1 cellular context compared by ENCODE assay signal in the genomic region with DNA sequence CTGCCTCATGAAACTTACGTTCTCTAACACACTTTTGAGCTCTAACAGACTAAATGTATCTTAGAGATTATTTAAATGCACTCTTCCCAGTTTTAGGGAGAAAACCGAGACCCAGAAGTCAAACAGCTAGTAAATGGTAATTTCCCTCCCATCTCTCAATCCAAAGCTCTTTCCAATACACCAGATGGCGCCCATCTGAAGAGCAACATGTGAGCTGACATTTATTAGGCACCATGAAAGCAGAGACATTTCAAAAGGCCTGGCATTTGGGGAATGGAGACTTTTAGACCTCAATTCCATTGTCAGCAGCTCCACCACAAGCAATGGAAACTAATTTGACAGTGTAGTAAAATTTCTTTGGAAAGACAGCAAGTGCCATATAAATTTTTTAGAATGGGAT.
TF ChIP-seq lines count a peak whose summit lies in the region.

No MANE protein-coding gene starts in this region.

TF ChIP-seq in GM23338, 12 proteins besides CTCF, POLR2A, EP300 and RAD21:
- TF ChIP-seq, protein P1, sequence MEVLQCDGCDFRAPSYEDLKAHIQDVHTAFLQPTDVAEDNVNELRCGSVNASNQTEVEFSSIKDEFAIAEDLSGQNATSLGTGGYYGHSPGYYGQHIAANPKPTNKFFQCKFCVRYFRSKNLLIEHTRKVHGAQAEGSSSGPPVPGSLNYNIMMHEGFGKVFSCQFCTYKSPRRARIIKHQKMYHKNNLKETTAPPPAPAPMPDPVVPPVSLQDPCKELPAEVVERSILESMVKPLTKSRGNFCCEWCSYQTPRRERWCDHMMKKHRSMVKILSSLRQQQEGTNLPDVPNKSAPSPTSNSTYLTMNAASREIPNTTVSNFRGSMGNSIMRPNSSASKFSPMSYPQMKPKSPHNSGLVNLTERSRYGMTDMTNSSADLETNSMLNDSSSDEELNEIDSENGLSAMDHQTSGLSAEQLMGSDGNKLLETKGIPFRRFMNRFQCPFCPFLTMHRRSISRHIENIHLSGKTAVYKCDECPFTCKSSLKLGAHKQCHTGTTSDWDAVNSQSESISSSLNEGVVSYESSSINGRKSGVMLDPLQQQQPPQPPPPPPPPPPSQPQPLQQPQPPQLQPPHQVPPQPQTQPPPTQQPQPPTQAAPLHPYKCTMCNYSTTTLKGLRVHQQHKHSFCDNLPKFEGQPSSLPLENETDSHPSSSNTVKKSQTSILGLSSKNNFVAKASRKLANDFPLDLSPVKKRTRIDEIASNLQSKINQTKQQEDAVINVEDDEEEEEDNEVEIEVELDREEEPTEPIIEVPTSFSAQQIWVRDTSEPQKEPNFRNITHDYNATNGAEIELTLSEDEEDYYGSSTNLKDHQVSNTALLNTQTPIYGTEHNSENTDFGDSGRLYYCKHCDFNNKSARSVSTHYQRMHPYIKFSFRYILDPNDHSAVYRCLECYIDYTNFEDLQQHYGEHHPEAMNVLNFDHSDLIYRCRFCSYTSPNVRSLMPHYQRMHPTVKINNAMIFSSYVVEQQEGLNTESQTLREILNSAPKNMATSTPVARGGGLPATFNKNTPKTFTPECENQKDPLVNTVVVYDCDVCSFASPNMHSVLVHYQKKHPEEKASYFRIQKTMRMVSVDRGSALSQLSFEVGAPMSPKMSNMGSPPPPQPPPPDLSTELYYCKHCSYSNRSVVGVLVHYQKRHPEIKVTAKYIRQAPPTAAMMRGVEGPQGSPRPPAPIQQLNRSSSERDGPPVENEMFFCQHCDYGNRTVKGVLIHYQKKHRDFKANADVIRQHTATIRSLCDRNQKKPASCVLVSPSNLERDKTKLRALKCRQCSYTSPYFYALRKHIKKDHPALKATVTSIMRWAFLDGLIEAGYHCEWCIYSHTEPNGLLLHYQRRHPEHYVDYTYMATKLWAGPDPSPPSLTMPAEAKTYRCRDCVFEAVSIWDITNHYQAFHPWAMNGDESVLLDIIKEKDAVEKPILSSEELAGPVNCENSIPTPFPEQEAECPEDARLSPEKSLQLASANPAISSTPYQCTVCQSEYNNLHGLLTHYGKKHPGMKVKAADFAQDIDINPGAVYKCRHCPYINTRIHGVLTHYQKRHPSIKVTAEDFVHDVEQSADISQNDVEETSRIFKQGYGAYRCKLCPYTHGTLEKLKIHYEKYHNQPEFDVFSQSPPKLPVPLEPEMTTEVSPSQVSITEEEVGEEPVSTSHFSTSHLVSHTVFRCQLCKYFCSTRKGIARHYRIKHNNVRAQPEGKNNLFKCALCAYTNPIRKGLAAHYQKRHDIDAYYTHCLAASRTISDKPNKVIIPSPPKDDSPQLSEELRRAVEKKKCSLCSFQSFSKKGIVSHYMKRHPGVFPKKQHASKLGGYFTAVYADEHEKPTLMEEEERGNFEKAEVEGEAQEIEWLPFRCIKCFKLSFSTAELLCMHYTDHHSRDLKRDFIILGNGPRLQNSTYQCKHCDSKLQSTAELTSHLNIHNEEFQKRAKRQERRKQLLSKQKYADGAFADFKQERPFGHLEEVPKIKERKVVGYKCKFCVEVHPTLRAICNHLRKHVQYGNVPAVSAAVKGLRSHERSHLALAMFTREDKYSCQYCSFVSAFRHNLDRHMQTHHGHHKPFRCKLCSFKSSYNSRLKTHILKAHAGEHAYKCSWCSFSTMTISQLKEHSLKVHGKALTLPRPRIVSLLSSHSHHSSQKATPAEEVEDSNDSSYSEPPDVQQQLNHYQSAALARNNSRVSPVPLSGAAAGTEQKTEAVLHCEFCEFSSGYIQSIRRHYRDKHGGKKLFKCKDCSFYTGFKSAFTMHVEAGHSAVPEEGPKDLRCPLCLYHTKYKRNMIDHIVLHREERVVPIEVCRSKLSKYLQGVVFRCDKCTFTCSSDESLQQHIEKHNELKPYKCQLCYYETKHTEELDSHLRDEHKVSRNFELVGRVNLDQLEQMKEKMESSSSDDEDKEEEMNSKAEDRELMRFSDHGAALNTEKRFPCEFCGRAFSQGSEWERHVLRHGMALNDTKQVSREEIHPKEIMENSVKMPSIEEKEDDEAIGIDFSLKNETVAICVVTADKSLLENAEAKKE (CRISPR knock-in tag; IDR thresholded peaks at IDR 0.05) = no peak
- TF ChIP-seq, protein P2, sequence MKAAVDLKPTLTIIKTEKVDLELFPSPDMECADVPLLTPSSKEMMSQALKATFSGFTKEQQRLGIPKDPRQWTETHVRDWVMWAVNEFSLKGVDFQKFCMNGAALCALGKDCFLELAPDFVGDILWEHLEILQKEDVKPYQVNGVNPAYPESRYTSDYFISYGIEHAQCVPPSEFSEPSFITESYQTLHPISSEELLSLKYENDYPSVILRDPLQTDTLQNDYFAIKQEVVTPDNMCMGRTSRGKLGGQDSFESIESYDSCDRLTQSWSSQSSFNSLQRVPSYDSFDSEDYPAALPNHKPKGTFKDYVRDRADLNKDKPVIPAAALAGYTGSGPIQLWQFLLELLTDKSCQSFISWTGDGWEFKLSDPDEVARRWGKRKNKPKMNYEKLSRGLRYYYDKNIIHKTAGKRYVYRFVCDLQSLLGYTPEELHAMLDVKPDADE (IDR thresholded peaks at IDR 0.05) = no peak
- TF ChIP-seq EZH2phosphoT487 (IDR thresholded peaks at IDR 0.05; ENCODE audit: unreplicated experiment) (no peak), CREB1 (CRISPR knock-in tag; IDR thresholded peaks at IDR 0.05; ENCODE audit: low read depth) (no peak)
